14 cellular contexts compared by ENCODE assay signal in the genomic region with DNA sequence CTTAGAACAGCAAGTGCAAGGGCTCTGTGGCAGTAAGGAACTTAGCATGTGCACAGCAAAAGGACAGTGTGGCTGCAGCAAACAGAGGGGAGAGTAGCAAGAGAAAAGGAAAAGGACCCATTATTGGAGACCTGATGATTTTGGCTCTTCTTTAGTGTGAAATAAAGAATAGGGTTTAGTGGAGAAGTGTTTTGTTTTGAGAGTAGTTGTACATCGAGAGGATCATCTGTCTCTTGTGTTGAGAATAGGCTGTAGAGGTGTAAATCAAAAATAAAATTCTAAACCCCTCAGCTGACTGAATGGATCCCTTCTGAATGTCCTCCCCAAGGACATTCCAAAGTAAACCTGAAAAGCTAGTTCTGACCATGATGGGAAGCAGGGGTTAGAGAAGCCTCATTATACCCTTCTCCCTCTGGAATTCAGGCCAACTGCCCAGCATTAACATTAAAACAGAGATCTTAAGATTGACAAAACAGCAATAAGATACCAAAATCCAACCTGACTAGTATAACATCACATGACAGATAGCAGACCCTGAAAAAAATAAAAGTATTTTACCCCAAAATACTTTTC.
A peak's percentile ranks its signal among the peaks of the same experiment; 100 is the strongest.
DNase-seq lines count a peak whose midpoint lies in the region; ATAC-seq and TF ChIP-seq lines count a peak whose summit lies in the region.
"Had no signal": no experiment of that assay in that cellular context is flagged by ENCODE, and none has a peak within 500 bp of the region (broad histone marks: within the 10 kb centered on the region; RNA-seq: fewer than 3 reads in every experiment).

No MANE protein-coding gene starts in this region.

- peaks cover 18% of the 10 kb centered on the region for H3K4me1 Mint-ChIP-seq in GM23338
- peaks cover 37% of the 10 kb centered on the region for H3K4me1 Mint-ChIP-seq in glutamatergic neuron (ENCODE audit: low read depth, unreplicated experiment)
- H3K4me1 Mint-ChIP-seq: CD4-positive, CD25-positive, alpha-beta regulatory T cell; CD8-positive, alpha-beta memory T cell had no signal

- DNase-seq in GM23338 (ENCODE audit: low spot score) (peak; percentile 63), NT2/D1 (ENCODE audit: low read depth, low spot score) (peak; percentile 6), glutamatergic neuron (no peak), heart left ventricle (no peak), C1 segment of cervical spinal cord (lab: John Stamatoyannopoulos, UW) (no peak), hippocampal formation (lab: John Stamatoyannopoulos, UW) (no peak)
- DNase-seq: CD4-positive, CD25-positive, alpha-beta regulatory T cell; CD8-positive, alpha-beta memory T cell; DMS53; DMS79 treated with DMSO at 0.1 percent for 48 hours; GM23248; HCEC 1CT had no signal

- peaks cover 7% of the 10 kb centered on the region; the same call in 1 of the 2 replicates for H3K9me2 ChIP-seq in GM23338 (ENCODE audit: insufficient read depth)

- H3K4me2 ChIP-seq in GM23338: peak overlapping the region; percentile 1; the same call in 1 of the 2 replicates

- H4K20me1 ChIP-seq in GM23338 (replicated peaks; ENCODE audit: insufficient read depth): no peaks in the 10 kb centered on the region

- H3K36me3 Mint-ChIP-seq in GM23338 (ENCODE audit: low read depth): no peaks in the 10 kb centered on the region
- peaks cover 5% of the 10 kb centered on the region for H3K36me3 Mint-ChIP-seq in glutamatergic neuron (ENCODE audit: unreplicated experiment)
- H3K36me3 Mint-ChIP-seq: CD4-positive, CD25-positive, alpha-beta regulatory T cell; CD8-positive, alpha-beta memory T cell had no signal

- H3K27me3 ChIP-seq in GM23338 (ENCODE audit: insufficient read depth): no peaks in the 10 kb centered on the region
- H3K27me3 ChIP-seq in NT2/D1 (ENCODE audit: insufficient read depth, insufficient read length): no peaks in the 10 kb centered on the region
- no peaks in the 10 kb centered on the region for H3K27me3 ChIP-seq in heart left ventricle

- no peak overlapping the region for H2AFZ ChIP-seq in GM23338
- H2AFZ ChIP-seq: GM23248 had no signal

- ATAC-seq in GM23338: peak; percentile 82
- ATAC-seq in heart left ventricle: no peak
- ATAC-seq: GM12878 had no signal

- H3K9me3 ChIP-seq in NT2/D1 (ENCODE audit: insufficient read depth, low read length) (no peaks in the 10 kb centered on the region), heart left ventricle (no peaks in the 10 kb centered on the region)

- H3K4me3 ChIP-seq in GM23338 (no peak overlapping the region), NT2/D1 (ENCODE audit: insufficient read length, low read depth) (no peak overlapping the region), heart left ventricle (no peak overlapping the region)
- H3K4me3 ChIP-seq: GM12878, GM23248 had no signal

- no peaks in the 10 kb centered on the region for H3K36me3 ChIP-seq in GM23338 (ENCODE audit: insufficient read depth)
- no peaks in the 10 kb centered on the region for H3K36me3 ChIP-seq in NT2/D1 (ENCODE audit: insufficient read depth, insufficient read length, low read length)
- H3K36me3 ChIP-seq in heart left ventricle: no peaks in the 10 kb centered on the region

- no peaks in the 10 kb centered on the region for H3K79me2 ChIP-seq in GM23338 (replicated peaks; ENCODE audit: insufficient read depth)

- H3K27ac Mint-ChIP-seq in GM23338: 0 out of 2 replicates have a peak overlapping the region, but pooled peaks have one; percentile 23
- H3K27ac Mint-ChIP-seq in glutamatergic neuron (ENCODE audit: unreplicated experiment): peak overlapping the region; percentile 1
- H3K27ac Mint-ChIP-seq: CD8-positive, alpha-beta memory T cell had no signal

- peaks cover 3% of the 10 kb centered on the region for H3K27me3 Mint-ChIP-seq in GM23338 (ENCODE audit: insufficient read depth, low read depth, poor library complexity)
- H3K27me3 Mint-ChIP-seq in glutamatergic neuron (ENCODE audit: unreplicated experiment): no peaks in the 10 kb centered on the region

- no peaks in the 10 kb centered on the region for H3F3A ChIP-seq in GM23338 (replicated peaks; ENCODE audit: low read depth)

- H3K9me3 Mint-ChIP-seq in GM23338 (no peaks in the 10 kb centered on the region; the same call in 2 of the 3 replicates), glutamatergic neuron (ENCODE audit: unreplicated experiment) (peaks cover 7% of the 10 kb centered on the region)
- H3K9me3 Mint-ChIP-seq: CD8-positive, alpha-beta memory T cell had no signal

- TF ChIP-seq CTCF in GM23338 (conservative IDR thresholded peaks at IDR 0.05; ENCODE audit: low read depth in 2 of 2): no peak
- no peak for TF ChIP-seq CTCF in glutamatergic neuron (IDR thresholded peaks at IDR 0.05; ENCODE audit: partially characterized antibody, unreplicated experiment)
- TF ChIP-seq CTCF in heart left ventricle (IDR thresholded peaks at IDR 0.05): no peak

- WGBS in heart left ventricle, 4 donors: 82 to 94% (median 89%) methylated on average over 1 of the region's 1 CpG

- H3K9ac ChIP-seq in NT2/D1 (ENCODE audit: insufficient read length, low read depth): no peak overlapping the region
- H3K9ac ChIP-seq: GM23248 had no signal

- no peak overlapping the region for H3K27ac ChIP-seq in GM23338 (ENCODE audit: low read depth)
- H3K27ac ChIP-seq in heart left ventricle: no peak overlapping the region
- H3K27ac ChIP-seq: C4-2B, GM23248 had no signal

- no peak for TF ChIP-seq POLR2A in heart left ventricle (IDR thresholded peaks at IDR 0.05)

- H3K4me3 Mint-ChIP-seq in GM23338 (no peak overlapping the region), glutamatergic neuron (ENCODE audit: unreplicated experiment) (no peak overlapping the region)
- H3K4me3 Mint-ChIP-seq: CD4-positive, CD25-positive, alpha-beta regulatory T cell; CD8-positive, alpha-beta memory T cell had no signal

- intact Hi-C loops in heart left ventricle (cut with DNase I): no loop called here

- H3K4me1 ChIP-seq in GM23338 (ENCODE audit: insufficient read depth) (peaks cover 8% of the 10 kb centered on the region; the same call in 1 of the 2 replicates), NT2/D1 (ENCODE audit: insufficient read depth, insufficient read length) (no peaks in the 10 kb centered on the region), heart left ventricle (no peaks in the 10 kb centered on the region)

TF ChIP-seq in GM23338, 12 proteins besides CTCF, POLR2A, EP300 and RAD21 (continues in another document):
- TF ChIP-seq STAT1 (IDR thresholded peaks at IDR 0.05; ENCODE audit: unreplicated experiment) (no peak), JUNB (IDR thresholded peaks at IDR 0.05; ENCODE audit: unreplicated experiment) (no peak)
- TF ChIP-seq, protein P1, sequence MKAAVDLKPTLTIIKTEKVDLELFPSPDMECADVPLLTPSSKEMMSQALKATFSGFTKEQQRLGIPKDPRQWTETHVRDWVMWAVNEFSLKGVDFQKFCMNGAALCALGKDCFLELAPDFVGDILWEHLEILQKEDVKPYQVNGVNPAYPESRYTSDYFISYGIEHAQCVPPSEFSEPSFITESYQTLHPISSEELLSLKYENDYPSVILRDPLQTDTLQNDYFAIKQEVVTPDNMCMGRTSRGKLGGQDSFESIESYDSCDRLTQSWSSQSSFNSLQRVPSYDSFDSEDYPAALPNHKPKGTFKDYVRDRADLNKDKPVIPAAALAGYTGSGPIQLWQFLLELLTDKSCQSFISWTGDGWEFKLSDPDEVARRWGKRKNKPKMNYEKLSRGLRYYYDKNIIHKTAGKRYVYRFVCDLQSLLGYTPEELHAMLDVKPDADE (IDR thresholded peaks at IDR 0.05): no peak

Comparison
In these comparisons a context has a peak if more than half of its experiments do, and no peak if none do; other contexts are left out.
1. DNase-seq: peak in GM23338 (single experiment) and NT2/D1 (single experiment); none in glutamatergic neuron (single experiment), heart left ventricle (0 of 5), C1 segment of cervical spinal cord (0 of 14) and hippocampal formation (0 of 2).